19 cellular contexts compared by ENCODE assay signal in the genomic region with DNA sequence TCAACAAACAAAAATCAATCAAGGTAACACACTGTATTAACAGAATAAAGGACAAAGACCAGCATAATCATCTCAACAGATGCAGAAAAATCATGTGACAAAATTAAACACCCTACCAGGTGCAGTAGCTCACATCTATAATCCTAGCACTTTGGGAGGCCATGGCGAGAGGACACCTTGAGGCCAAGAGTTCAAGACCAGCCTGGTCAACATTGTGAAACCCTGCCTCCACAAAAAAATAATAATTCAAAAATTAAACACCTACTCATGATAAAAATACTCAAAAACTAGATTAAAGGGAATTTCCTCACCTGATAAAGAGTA.
"Had no signal": no experiment of that assay in that cellular context is flagged by ENCODE, and none has a peak within 500 bp of the region (broad histone marks: within the 10 kb centered on the region; RNA-seq: fewer than 3 reads in every experiment).

No MANE protein-coding gene starts in this region.

- FAIRE-seq: endothelial cell of umbilical vein, keratinocyte had no signal

- H3K27me3 Mint-ChIP-seq: memory B cell, naive B cell had no signal

- ATAC-seq: foreskin keratinocyte, lower lobe of right lung, right cardiac atrium had no signal

- H3K9me3 ChIP-seq: neutrophil had no signal

- H3K36me3 ChIP-seq: left ventricle myocardium inferior, lower lobe of right lung, neutrophil had no signal

- H3K27ac ChIP-seq: coronary artery, foreskin keratinocyte, left ventricle myocardium inferior, lower lobe of right lung, neutrophil had no signal

- H3K4me3 ChIP-seq: coronary artery, left ventricle myocardium inferior, lower lobe of right lung, smooth muscle cell had no signal

- H3K4me1 ChIP-seq: foreskin keratinocyte, lower lobe of right lung had no signal

- H3K4me3 Mint-ChIP-seq: endodermal cell, immature natural killer cell, memory B cell, naive B cell had no signal

- H3K4me1 Mint-ChIP-seq: endodermal cell, immature natural killer cell, memory B cell had no signal

- H3K9me3 Mint-ChIP-seq: immature natural killer cell had no signal

- H3K27ac Mint-ChIP-seq: endodermal cell, immature natural killer cell, memory B cell had no signal

- H3K27me3 ChIP-seq: foreskin keratinocyte, neutrophil had no signal

- DNase-seq: effector CD4-positive, alpha-beta T cell; endodermal cell; erythroblast; foreskin keratinocyte; immature natural killer cell; left ventricle myocardium inferior; lower lobe of right lung; midbrain; naive B cell; right cardiac atrium; stimulated activated CD4-positive, alpha-beta T cell treated with anti-CD3 and anti-CD28 coated beads, Interleukin-2, amount 100 ng/mL, for 48 hours; stimulated activated naive CD4-positive, alpha-beta T cell treated with Interleukin-2 at 50 U/mL for 16 hours; trophoblast cell had no signal
